In genomic region chr16:57709663-57710062, GRCh38 we compare ENCODE assay signal across 1 cellular context.
TF ChIP-seq lines count a peak whose summit lies in the region.

No MANE protein-coding gene starts in this region.

TF ChIP-seq in HepG2, 621 proteins besides CTCF, POLR2A, EP300 and RAD21 (continued from another document and continues in another):
- TF ChIP-seq, protein P1, sequence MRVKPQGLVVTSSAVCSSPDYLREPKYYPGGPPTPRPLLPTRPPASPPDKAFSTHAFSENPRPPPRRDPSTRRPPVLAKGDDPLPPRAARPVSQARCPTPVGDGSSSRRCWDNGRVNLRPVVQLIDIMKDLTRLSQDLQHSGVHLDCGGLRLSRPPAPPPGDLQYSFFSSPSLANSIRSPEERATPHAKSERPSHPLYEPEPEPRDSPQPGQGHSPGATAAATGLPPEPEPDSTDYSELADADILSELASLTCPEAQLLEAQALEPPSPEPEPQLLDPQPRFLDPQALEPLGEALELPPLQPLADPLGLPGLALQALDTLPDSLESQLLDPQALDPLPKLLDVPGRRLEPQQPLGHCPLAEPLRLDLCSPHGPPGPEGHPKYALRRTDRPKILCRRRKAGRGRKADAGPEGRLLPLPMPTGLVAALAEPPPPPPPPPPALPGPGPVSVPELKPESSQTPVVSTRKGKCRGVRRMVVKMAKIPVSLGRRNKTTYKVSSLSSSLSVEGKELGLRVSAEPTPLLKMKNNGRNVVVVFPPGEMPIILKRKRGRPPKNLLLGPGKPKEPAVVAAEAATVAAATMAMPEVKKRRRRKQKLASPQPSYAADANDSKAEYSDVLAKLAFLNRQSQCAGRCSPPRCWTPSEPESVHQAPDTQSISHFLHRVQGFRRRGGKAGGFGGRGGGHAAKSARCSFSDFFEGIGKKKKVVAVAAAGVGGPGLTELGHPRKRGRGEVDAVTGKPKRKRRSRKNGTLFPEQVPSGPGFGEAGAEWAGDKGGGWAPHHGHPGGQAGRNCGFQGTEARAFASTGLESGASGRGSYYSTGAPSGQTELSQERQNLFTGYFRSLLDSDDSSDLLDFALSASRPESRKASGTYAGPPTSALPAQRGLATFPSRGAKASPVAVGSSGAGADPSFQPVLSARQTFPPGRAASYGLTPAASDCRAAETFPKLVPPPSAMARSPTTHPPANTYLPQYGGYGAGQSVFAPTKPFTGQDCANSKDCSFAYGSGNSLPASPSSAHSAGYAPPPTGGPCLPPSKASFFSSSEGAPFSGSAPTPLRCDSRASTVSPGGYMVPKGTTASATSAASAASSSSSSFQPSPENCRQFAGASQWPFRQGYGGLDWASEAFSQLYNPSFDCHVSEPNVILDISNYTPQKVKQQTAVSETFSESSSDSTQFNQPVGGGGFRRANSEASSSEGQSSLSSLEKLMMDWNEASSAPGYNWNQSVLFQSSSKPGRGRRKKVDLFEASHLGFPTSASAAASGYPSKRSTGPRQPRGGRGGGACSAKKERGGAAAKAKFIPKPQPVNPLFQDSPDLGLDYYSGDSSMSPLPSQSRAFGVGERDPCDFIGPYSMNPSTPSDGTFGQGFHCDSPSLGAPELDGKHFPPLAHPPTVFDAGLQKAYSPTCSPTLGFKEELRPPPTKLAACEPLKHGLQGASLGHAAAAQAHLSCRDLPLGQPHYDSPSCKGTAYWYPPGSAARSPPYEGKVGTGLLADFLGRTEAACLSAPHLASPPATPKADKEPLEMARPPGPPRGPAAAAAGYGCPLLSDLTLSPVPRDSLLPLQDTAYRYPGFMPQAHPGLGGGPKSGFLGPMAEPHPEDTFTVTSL (CRISPR knock-in tag; IDR thresholded peaks at IDR 0.05; ENCODE audit: borderline replicate concordance): peak; percentile 62; the same call in 1 of the 2 replicates
- TF ChIP-seq, protein P2, sequence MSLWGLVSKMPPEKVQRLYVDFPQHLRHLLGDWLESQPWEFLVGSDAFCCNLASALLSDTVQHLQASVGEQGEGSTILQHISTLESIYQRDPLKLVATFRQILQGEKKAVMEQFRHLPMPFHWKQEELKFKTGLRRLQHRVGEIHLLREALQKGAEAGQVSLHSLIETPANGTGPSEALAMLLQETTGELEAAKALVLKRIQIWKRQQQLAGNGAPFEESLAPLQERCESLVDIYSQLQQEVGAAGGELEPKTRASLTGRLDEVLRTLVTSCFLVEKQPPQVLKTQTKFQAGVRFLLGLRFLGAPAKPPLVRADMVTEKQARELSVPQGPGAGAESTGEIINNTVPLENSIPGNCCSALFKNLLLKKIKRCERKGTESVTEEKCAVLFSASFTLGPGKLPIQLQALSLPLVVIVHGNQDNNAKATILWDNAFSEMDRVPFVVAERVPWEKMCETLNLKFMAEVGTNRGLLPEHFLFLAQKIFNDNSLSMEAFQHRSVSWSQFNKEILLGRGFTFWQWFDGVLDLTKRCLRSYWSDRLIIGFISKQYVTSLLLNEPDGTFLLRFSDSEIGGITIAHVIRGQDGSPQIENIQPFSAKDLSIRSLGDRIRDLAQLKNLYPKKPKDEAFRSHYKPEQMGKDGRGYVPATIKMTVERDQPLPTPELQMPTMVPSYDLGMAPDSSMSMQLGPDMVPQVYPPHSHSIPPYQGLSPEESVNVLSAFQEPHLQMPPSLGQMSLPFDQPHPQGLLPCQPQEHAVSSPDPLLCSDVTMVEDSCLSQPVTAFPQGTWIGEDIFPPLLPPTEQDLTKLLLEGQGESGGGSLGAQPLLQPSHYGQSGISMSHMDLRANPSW (CRISPR knock-in tag; IDR thresholded peaks at IDR 0.05; ENCODE audit: borderline replicate concordance): no peak
- TF ChIP-seq MEIS2 (CRISPR knock-in tag; IDR thresholded peaks at IDR 0.05): no peak
- TF ChIP-seq CHCHD3 (CRISPR knock-in tag; IDR thresholded peaks at IDR 0.05): no peak
- TF ChIP-seq MAFF (IDR thresholded peaks at IDR 0.05; ENCODE audit: low read depth, low read length): no peak
- TF ChIP-seq REPIN1 (CRISPR knock-in tag; IDR thresholded peaks at IDR 0.05; ENCODE audit: borderline replicate concordance, low read depth): peak; percentile 48; the same call in 1 of the 2 replicates
- TF ChIP-seq MXI1 (IDR thresholded peaks at IDR 0.05; ENCODE audit: borderline replicate concordance, low read depth, low read length): no peak
- TF ChIP-seq LCORL (IDR thresholded peaks at IDR 0.05): no peak
- TF ChIP-seq LCORL (CRISPR knock-in tag; IDR thresholded peaks at IDR 0.05): peak; percentile 70
- TF ChIP-seq, protein P3, sequence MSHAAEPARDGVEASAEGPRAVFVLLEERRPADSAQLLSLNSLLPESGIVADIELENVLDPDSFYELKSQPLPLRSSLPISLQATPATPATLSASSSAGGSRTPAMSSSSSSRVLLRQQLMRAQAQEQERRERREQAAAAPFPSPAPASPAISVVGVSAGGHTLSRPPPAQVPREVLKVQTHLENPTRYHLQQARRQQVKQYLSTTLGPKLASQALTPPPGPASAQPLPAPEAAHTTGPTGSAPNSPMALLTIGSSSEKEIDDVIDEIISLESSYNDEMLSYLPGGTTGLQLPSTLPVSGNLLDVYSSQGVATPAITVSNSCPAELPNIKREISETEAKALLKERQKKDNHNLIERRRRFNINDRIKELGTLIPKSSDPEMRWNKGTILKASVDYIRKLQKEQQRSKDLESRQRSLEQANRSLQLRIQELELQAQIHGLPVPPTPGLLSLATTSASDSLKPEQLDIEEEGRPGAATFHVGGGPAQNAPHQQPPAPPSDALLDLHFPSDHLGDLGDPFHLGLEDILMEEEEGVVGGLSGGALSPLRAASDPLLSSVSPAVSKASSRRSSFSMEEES (CRISPR knock-in tag; IDR thresholded peaks at IDR 0.05): peak; percentile 25; the same call in 1 of the 2 replicates
- TF ChIP-seq ZBTB20 (CRISPR knock-in tag; IDR thresholded peaks at IDR 0.05; ENCODE audit: borderline replicate concordance, low read depth): no peak
- TF ChIP-seq FUBP1 (CRISPR knock-in tag; IDR thresholded peaks at IDR 0.05; ENCODE audit: borderline replicate concordance): no peak
- peak; percentile 81 for TF ChIP-seq PAXIP1 (CRISPR knock-in tag; conservative IDR thresholded peaks at IDR 0.05)
- TF ChIP-seq CEBPG (CRISPR knock-in tag; IDR thresholded peaks at IDR 0.05): peak; percentile 99
- TF ChIP-seq ZSCAN29 (CRISPR knock-in tag; conservative IDR thresholded peaks at IDR 0.05): 0 out of 2 replicates have a peak, but pooled peaks have one; percentile 37
- TF ChIP-seq ATF2 (CRISPR knock-in tag; IDR thresholded peaks at IDR 0.05): peak; percentile 86
- no peak for TF ChIP-seq SMYD3 (CRISPR knock-in tag; IDR thresholded peaks at IDR 0.05)
- peak; percentile 38; the same call in 1 of the 2 replicates for TF ChIP-seq ZNF580 (CRISPR knock-in tag; IDR thresholded peaks at IDR 0.05; ENCODE audit: borderline replicate concordance, low read depth)
- no peak for TF ChIP-seq JUN (CRISPR knock-in tag; IDR thresholded peaks at IDR 0.05)
- peak; percentile 68 for TF ChIP-seq MED1 (CRISPR knock-in tag; IDR thresholded peaks at IDR 0.05)
- peak; percentile 54; the same call in 1 of the 2 replicates for TF ChIP-seq ZMYM3 (CRISPR knock-in tag; IDR thresholded peaks at IDR 0.05)
- TF ChIP-seq ZNF768 (CRISPR knock-in tag; IDR thresholded peaks at IDR 0.05): no peak
- 0 out of 2 replicates have a peak, but pooled peaks have one; percentile 23 for TF ChIP-seq RBFOX2 (IDR thresholded peaks at IDR 0.05; ENCODE audit: low read depth, low read length)
- 0 out of 2 replicates have a peak, but pooled peaks have one; percentile 22 for TF ChIP-seq PATZ1 (CRISPR knock-in tag; IDR thresholded peaks at IDR 0.05)
- peak; percentile 86; the same call in 1 of the 2 replicates for TF ChIP-seq SMAD3 (CRISPR knock-in tag; IDR thresholded peaks at IDR 0.05)
- peak; percentile 61 for TF ChIP-seq XRCC5 (optimal IDR thresholded peaks at IDR 0.05; ENCODE audit: low read length)
- no peak for TF ChIP-seq ZNF776 (CRISPR knock-in tag; IDR thresholded peaks at IDR 0.05)
- TF ChIP-seq ZNF331 (CRISPR knock-in tag; IDR thresholded peaks at IDR 0.05): peak; percentile 64; the same call in 1 of the 2 replicates
- no peak for TF ChIP-seq ZFAT (CRISPR knock-in tag; conservative IDR thresholded peaks at IDR 0.05)
- peak; percentile 59; the same call in 1 of the 2 replicates for TF ChIP-seq SOX5 (CRISPR knock-in tag; IDR thresholded peaks at IDR 0.05; ENCODE audit: borderline replicate concordance)
- TF ChIP-seq HDAC2 (CRISPR knock-in tag; IDR thresholded peaks at IDR 0.05): peak; percentile 76; the same call in 1 of the 2 replicates
- TF ChIP-seq SOX6 (IDR thresholded peaks at IDR 0.05): no peak
- TF ChIP-seq SOX6 (CRISPR knock-in tag; IDR thresholded peaks at IDR 0.05): peak; percentile 73
- TF ChIP-seq ZNF343 (CRISPR knock-in tag; IDR thresholded peaks at IDR 0.05): 0 out of 2 replicates have a peak, but pooled peaks have one; percentile 50
- TF ChIP-seq ELF3 (CRISPR knock-in tag; IDR thresholded peaks at IDR 0.05): peak; percentile 46; the same call in 1 of the 2 replicates
- TF ChIP-seq NONO (IDR thresholded peaks at IDR 0.05): no peak
- 0 out of 2 replicates have a peak, but pooled peaks have one; percentile 25 for TF ChIP-seq NONO (CRISPR knock-in tag; conservative IDR thresholded peaks at IDR 0.05)
- no peak for TF ChIP-seq POLR2AphosphoS2 (IDR thresholded peaks at IDR 0.05; ENCODE audit: low read depth, low read length)
- 0 out of 2 replicates have a peak, but pooled peaks have one; percentile 46 for TF ChIP-seq NCOR1 (IDR thresholded peaks at IDR 0.05; ENCODE audit: borderline replicate concordance, low read length)
- TF ChIP-seq KMT2A (CRISPR knock-in tag; IDR thresholded peaks at IDR 0.05): 0 out of 2 replicates have a peak, but pooled peaks have one; percentile 28
- no peak for TF ChIP-seq HOXA9 (CRISPR knock-in tag; IDR thresholded peaks at IDR 0.05; ENCODE audit: borderline replicate concordance)
- TF ChIP-seq NFIC (IDR thresholded peaks at IDR 0.05; ENCODE audit: low read length): peak; percentile 28; the same call in 1 of the 2 replicates
